ENCODE assay signal across 8 cellular contexts in genomic region chr21:42309753-42310213, GRCh38. TPM values are rescaled to one million over a fixed set of nuclear protein-coding genes. Genes with fewer than 3 reads are reported as not detected.
A peak's percentile ranks its signal among the peaks of the same experiment; 100 is the strongest.
DNase-seq lines count a peak whose midpoint lies in the region; ATAC-seq, FAIRE-seq and TF ChIP-seq lines count a peak whose summit lies in the region.

No MANE protein-coding gene starts in this region.

- H3K36me3 Mint-ChIP-seq in T-helper 2 cell treated with Interferon-gamma antibody and Interleukin-4, amounts not matched to agents 5 μg/mL and 100 μg/mL, for 36 hours (ENCODE audit: low read depth) = no peaks in the 10 kb centered on the region
- H3K36me3 Mint-ChIP-seq in astrocyte (ENCODE audit: low read depth, unreplicated experiment) = no peaks in the 10 kb centered on the region

- H3K27me3 ChIP-seq in MG63 (no peaks in the 10 kb centered on the region), astrocyte (ENCODE audit: insufficient read depth, low read length) (peaks cover 14% of the 10 kb centered on the region), iPS DF 6.9 (ENCODE audit: control insufficient read depth, insufficient read depth, low read length) (no peaks in the 10 kb centered on the region)

- no peak for ATAC-seq in HG03196 (IDR thresholded peaks at IDR 0.05; ENCODE audit: unreplicated experiment)

- no peak overlapping the region for H3K27ac Mint-ChIP-seq in T-helper 2 cell treated with Interferon-gamma antibody and Interleukin-4, amounts not matched to agents 5 μg/mL and 100 μg/mL, for 36 hours
- H3K27ac Mint-ChIP-seq in astrocyte (ENCODE audit: unreplicated experiment) = no peak overlapping the region

- H2AFZ ChIP-seq in astrocyte (ENCODE audit: low read depth, low read length) = no peak overlapping the region

- FAIRE-seq in astrocyte (lab: Jason Lieb, UNC) = no peak

- peak overlapping the region; percentile 7 for H3K4me3 Mint-ChIP-seq in T-helper 2 cell treated with Interferon-gamma antibody and Interleukin-4, amounts not matched to agents 5 μg/mL and 100 μg/mL, for 36 hours
- H3K4me3 Mint-ChIP-seq in astrocyte (ENCODE audit: unreplicated experiment) = no peak overlapping the region

- H3K4me2 ChIP-seq in astrocyte (ENCODE audit: low read length) = no peak overlapping the region

- H3K9me3 Mint-ChIP-seq in T-helper 2 cell treated with Interferon-gamma antibody and Interleukin-4, amounts not matched to agents 5 μg/mL and 100 μg/mL, for 36 hours = no peaks in the 10 kb centered on the region
- no peaks in the 10 kb centered on the region for H3K9me3 Mint-ChIP-seq in astrocyte (ENCODE audit: unreplicated experiment)

- no peaks in the 10 kb centered on the region for H3K9me3 ChIP-seq in MG63
- no peaks in the 10 kb centered on the region for H3K9me3 ChIP-seq in astrocyte (ENCODE audit: insufficient read depth, low read depth, low read length)
- H3K9me3 ChIP-seq in iPS DF 6.9 (ENCODE audit: control insufficient read depth, insufficient read depth, low read length) = no peaks in the 10 kb centered on the region

- peaks cover 5% of the 10 kb centered on the region for H3K27me3 Mint-ChIP-seq in T-helper 2 cell treated with Interferon-gamma antibody and Interleukin-4, amounts not matched to agents 5 μg/mL and 100 μg/mL, for 36 hours (ENCODE audit: low read depth)
- peaks cover 59% of the 10 kb centered on the region for H3K27me3 Mint-ChIP-seq in astrocyte (ENCODE audit: low read depth, unreplicated experiment)

- H3K4me1 ChIP-seq in astrocyte (ENCODE audit: insufficient read depth, low read length) = no peaks in the 10 kb centered on the region
- peaks cover 6% of the 10 kb centered on the region for H3K4me1 ChIP-seq in iPS DF 6.9 (ENCODE audit: control insufficient read depth, insufficient read depth, low read length)

- H3K79me2 ChIP-seq in astrocyte (ENCODE audit: insufficient read depth, low read length) = no peaks in the 10 kb centered on the region

- peak; percentile 37 for TF ChIP-seq CTCF in astrocyte (IDR thresholded peaks at IDR 0.05; ENCODE audit: insufficient read depth, low read depth, low read length)

- no peaks in the 10 kb centered on the region for H4K20me1 ChIP-seq in astrocyte (ENCODE audit: insufficient read depth, low read length)

- DNase-seq in ELF-1 (ENCODE audit: low read depth, low spot score) (peak; percentile 84), MG63 (peak; percentile 28), astrocyte (ENCODE audit: low read depth) (no peak), iPS DF 6.9 (ENCODE audit: low read depth, low spot score) (peak; percentile 45), NCI-H446 treated with DMSO at 0.1 percent for 48 hours (lab: John Stamatoyannopoulos, UW) (no peak)
- peak; percentile 54 for DNase-seq in T-helper 2 cell treated with Interferon-gamma antibody and Interleukin-4, amounts not matched to agents 5 μg/mL and 100 μg/mL, for 36 hours (ENCODE audit: low spot score)
- DNase-seq in stimulated activated CD4-positive, alpha-beta T cell treated with anti-CD3 and anti-CD28 coated beads, Interleukin-12 subunit alpha, Interleukin-12 subunit beta, amount 100 ng/mL, for 4 hours = peak; percentile 65

- no peak overlapping the region for H3K9ac ChIP-seq in astrocyte (ENCODE audit: low read length)

- H3K4me1 Mint-ChIP-seq in T-helper 2 cell treated with Interferon-gamma antibody and Interleukin-4, amounts not matched to agents 5 μg/mL and 100 μg/mL, for 36 hours (ENCODE audit: low read depth) = peaks cover 7% of the 10 kb centered on the region
- H3K4me1 Mint-ChIP-seq in astrocyte (ENCODE audit: low read depth, unreplicated experiment) = peaks cover 3% of the 10 kb centered on the region

- WGBS in iPS DF 6.9 (ENCODE audit: insufficient coverage, insufficient read length) = no CpG with 5 or more reads among the region's 22 CpGs

- no peaks in the 10 kb centered on the region for H3K36me3 ChIP-seq in MG63
- H3K36me3 ChIP-seq in astrocyte (ENCODE audit: insufficient read depth, low read length) = no peaks in the 10 kb centered on the region
- H3K36me3 ChIP-seq in iPS DF 6.9 (ENCODE audit: control insufficient read depth, insufficient read depth, low read length) = no peaks in the 10 kb centered on the region

- H3K27ac ChIP-seq in astrocyte (ENCODE audit: low read depth, low read length) (no peak overlapping the region), iPS DF 6.9 (ENCODE audit: low read length) (no peak overlapping the region)

- H3K4me3 ChIP-seq in MG63 = no peak overlapping the region
- H3K4me3 ChIP-seq in astrocyte (ENCODE audit: insufficient read depth, low read depth, low read length) = no peak overlapping the region
- no peak overlapping the region; the same call in 1 of the 2 replicates for H3K4me3 ChIP-seq in iPS DF 6.9 (ENCODE audit: low read length)

RNA-seq across cellular contexts. Expression of gene TFF3, which starts 5.4 kb away (rescaled TPM):
- not detected in 2 replicates for total RNA-seq in MG63 (2014; rRNA removed; shearing (Covaris generic); ENCODE audit: low replicate concordance)
- total RNA-seq in astrocyte = 0.84 TPM in 1 of 2 replicates, not detected in the other

RNA-seq across cellular contexts. Expression of gene TFF2, which starts 41.0 kb away (rescaled TPM):
- total RNA-seq in MG63 (2014; rRNA removed; shearing (Covaris generic); ENCODE audit: low replicate concordance) = not detected in 2 replicates
- total RNA-seq in astrocyte = not detected in 2 replicates

RNA-seq across cellular contexts. Expression of gene TFF1, which starts 56.6 kb away (rescaled TPM):
- not detected in 2 replicates for total RNA-seq in MG63 (2014; rRNA removed; shearing (Covaris generic); ENCODE audit: low replicate concordance)
- not detected in 2 replicates for total RNA-seq in astrocyte

Comparison
In these comparisons a context has a peak if more than half of its experiments do, and no peak if none do; other contexts are left out.
1. DNase-seq: peak in ELF-1 (single experiment), MG63 (single experiment), T-helper 2 cell treated with Interferon-gamma antibody and Interleukin-4, amounts not matched to agents 5 μg/mL and 100 μg/mL, for 36 hours (single experiment), iPS DF 6.9 (single experiment) and stimulated activated CD4-positive, alpha-beta T cell treated with anti-CD3 and anti-CD28 coated beads, Interleukin-12 subunit alpha, Interleukin-12 subunit beta, amount 100 ng/mL, for 4 hours (single experiment); none in astrocyte (single experiment) and NCI-H446 treated with DMSO at 0.1 percent for 48 hours (single experiment).